Comparison of ENCODE assay signal across 13 cellular contexts in genomic region chr11:62851807-62852522, GRCh38. TPM values are rescaled to one million over a fixed set of nuclear protein-coding genes. Genes with fewer than 3 reads are reported as not detected.
DNase-seq lines count a peak whose midpoint lies in the region; ATAC-seq, FAIRE-seq and TF ChIP-seq lines count a peak whose summit lies in the region.
"Had no signal": no experiment of that assay in that cellular context is flagged by ENCODE, and none has a peak within 500 bp of the region (broad histone marks: within the 10 kb centered on the region; RNA-seq: fewer than 3 reads in every experiment).

No MANE protein-coding gene starts in this region.

- no peak for TF ChIP-seq CTCF in HepG2 (CRISPR knock-in tag; IDR thresholded peaks at IDR 0.05)
- no peak for TF ChIP-seq CTCF in right lobe of liver (IDR thresholded peaks at IDR 0.05)
- no peak for TF ChIP-seq CTCF in type B pancreatic cell (conservative IDR thresholded peaks at IDR 0.05)
- no peak for TF ChIP-seq CTCF in osteoblast (IDR thresholded peaks at IDR 0.05; ENCODE audit: extremely low read depth, low read depth, low read length)
- no peak for TF ChIP-seq CTCF in dorsolateral prefrontal cortex (IDR thresholded peaks at IDR 0.05 in 54 of 56, conservative IDR thresholded peaks at IDR 0.05 in 2 of 56; ENCODE audit: low read depth in 1 of 56, partially characterized antibody in 56 of 56)

- DNase-seq in HepG2 (ENCODE audit: low spot score) (peak; percentile 50), right lobe of liver (no peak), NT2/D1 (ENCODE audit: low read depth, low spot score) (no peak), type B pancreatic cell (ENCODE audit: extremely low spot score, unreplicated experiment) (no peak), osteoblast (ENCODE audit: insufficient read length, low spot score, missing footprints) (no peak), dorsolateral prefrontal cortex (no peak)
- DNase-seq in central memory CD8-positive, alpha-beta T cell (ENCODE audit: low spot score in 2 of 2) = no peak
- DNase-seq: adrenal gland, DMS153, mucosa of descending colon, NCI-H1694 treated with DMSO at 0.1 percent for 48 hours had no signal

- peak overlapping the region; percentile 99; the same call in 1 of the 2 replicates for H3K4me2 ChIP-seq in HepG2 (ENCODE audit: low read depth, low read length)
- H3K4me2 ChIP-seq in osteoblast (ENCODE audit: insufficient read depth, low read length) = no peak overlapping the region

- no peak overlapping the region for H3K4me3 Mint-ChIP-seq in central memory CD8-positive, alpha-beta T cell
- H3K4me3 Mint-ChIP-seq in type B pancreatic cell = peak overlapping the region; percentile 78

- in situ Hi-C loops in HepG2 (cut with HindIII; ENCODE audit: extremely low pct_ligation_motif_present, low pct_unique_long_range_greater_than_20kb) = no loop called here

- intact Hi-C loops in HepG2 (cut with micrococcal nuclease; ENCODE audit: unreplicated experiment) = no loop called here
- intact Hi-C loops in right lobe of liver (cut with DNase I) = loop anchor here in 1 of 2 donors (10.0 kb wide), 1 partner anchor 67 kb away; the partner anchor contains the start of gene TMEM179B
- intact Hi-C loops in dorsolateral prefrontal cortex (cut with DNase I) = loop anchor here (10.0 kb wide), 2 partner anchors 127 to 257 kb away; partner anchors contain the start of genes HNRNPUL2 (in 1 of the 2), TTC9C (in 1 of the 2) and TUT1 (in 1 of the 2)

- H3K9me3 ChIP-seq in HepG2 (ENCODE audit: low read length) = no peaks in the 10 kb centered on the region
- no peaks in the 10 kb centered on the region for H3K9me3 ChIP-seq in right lobe of liver
- H3K9me3 ChIP-seq in NT2/D1 (ENCODE audit: insufficient read depth, low read length) = peaks cover 5% of the 10 kb centered on the region
- H3K9me3 ChIP-seq in osteoblast (ENCODE audit: low read depth, low read length) = no peaks in the 10 kb centered on the region
- H3K9me3 ChIP-seq: adrenal gland, mucosa of descending colon had no signal

- H3K4me1 ChIP-seq in HepG2 (ENCODE audit: insufficient read depth, low read length) (peaks cover 51% of the 10 kb centered on the region), right lobe of liver (peaks cover 0 to 19% (median 5%) of the 10 kb centered on the region in 4 donors), NT2/D1 (ENCODE audit: insufficient read depth, insufficient read length) (no peaks in the 10 kb centered on the region), osteoblast (ENCODE audit: insufficient read depth, low read length) (peaks cover 32% of the 10 kb centered on the region)

- H2AFZ ChIP-seq in HepG2 (ENCODE audit: low read length) (no peak overlapping the region), osteoblast (ENCODE audit: low read length) (no peak overlapping the region)

- no peak for FAIRE-seq in HepG2 (lab: Jason Lieb, UNC)

- H3K36me3 ChIP-seq in HepG2 (replicated peaks in 1 of 2; ENCODE audit: control insufficient read depth in 1 of 2, insufficient read depth in 2 of 2, low read length in 2 of 2) (peaks cover 11 to 33% of the 10 kb centered on the region in 2 experiments), right lobe of liver (peaks cover 0 to 25% (median 15%) of the 10 kb centered on the region in 4 donors), NT2/D1 (ENCODE audit: insufficient read depth, insufficient read length, low read length) (peaks cover 44% of the 10 kb centered on the region), osteoblast (ENCODE audit: insufficient read depth, low read length) (peaks cover 37% of the 10 kb centered on the region)

- TF ChIP-seq POLR2A in HepG2 (IDR thresholded peaks at IDR 0.05; ENCODE audit: insufficient read depth in 1 of 2, low read depth in 2 of 2, low read length in 2 of 2) (no peak), right lobe of liver (IDR thresholded peaks at IDR 0.05) (no peak)

- no peak for TF ChIP-seq RAD21 in HepG2 (CRISPR knock-in tag; IDR thresholded peaks at IDR 0.05)

- H3K9ac ChIP-seq in HepG2 (ENCODE audit: insufficient read depth, low read depth, low read length) (no peak overlapping the region; the same call in 1 of the 2 replicates), NT2/D1 (ENCODE audit: insufficient read length, low read depth) (peak overlapping the region; percentile 37)

- BruUV-seq in HepG2 (replicated peaks; lab: Mats Ljungman, UMichigan) = no TSS peak

- 78% methylated on average over 3 of the region's 3 CpGs for WGBS in HepG2 (ENCODE audit: low lambda C conversion rate)
- 28% methylated on average over 3 of the region's 3 CpGs for WGBS in right lobe of liver (ENCODE audit: insufficient coverage, low coverage, low lambda C conversion rate, missing lambda C conversion rate)

- TF ChIP-seq EP300 in HepG2 (IDR thresholded peaks at IDR 0.05; ENCODE audit: low read depth in 2 of 2, low read length in 2 of 2) = no peak
- no peak for TF ChIP-seq EP300 in HepG2 (CRISPR knock-in tag; IDR thresholded peaks at IDR 0.05; ENCODE audit: borderline replicate concordance)

- H3K9me3 Mint-ChIP-seq in central memory CD8-positive, alpha-beta T cell = no peaks in the 10 kb centered on the region
- no peaks in the 10 kb centered on the region for H3K9me3 Mint-ChIP-seq in type B pancreatic cell

- POLR2A ChIA-PET in HepG2 (lab: Yijun Ruan, JAX) = interaction anchor here (1.2 to 9.4 kb wide), 10 partner anchors 9 to 98 kb away, joined by 3 to 362 read pairs (median 6); partner anchors contain the start of genes POLR2G, SLC3A2, STX5 and TEX54

- no peaks in the 10 kb centered on the region for H3K27me3 Mint-ChIP-seq in central memory CD8-positive, alpha-beta T cell
- no peaks in the 10 kb centered on the region for H3K27me3 Mint-ChIP-seq in type B pancreatic cell

- ATAC-seq in HepG2 = peak; percentile 17
- no peak for ATAC-seq in right lobe of liver
- ATAC-seq in central memory CD8-positive, alpha-beta T cell (replicated peaks; ENCODE audit: extremely low read depth, poor library complexity, severe bottlenecking) = no peak
- ATAC-seq in GM21360 (IDR thresholded peaks at IDR 0.05; ENCODE audit: unreplicated experiment) = no peak
- ATAC-seq: mucosa of descending colon had no signal

- H3K4me3 ChIP-seq in HepG2 (replicated peaks in 1 of 3; ENCODE audit: insufficient read depth in 1 of 3, low read depth in 2 of 3, low read length in 3 of 3) (no peak overlapping the region), right lobe of liver (no peak overlapping the region), NT2/D1 (ENCODE audit: insufficient read length, low read depth) (no peak overlapping the region), osteoblast (ENCODE audit: insufficient read depth, low read length) (no peak overlapping the region), dorsolateral prefrontal cortex (no peak overlapping the region)
- H3K4me3 ChIP-seq: adrenal gland, mucosa of descending colon had no signal

- H3K79me2 ChIP-seq in HepG2 (ENCODE audit: insufficient read depth, low read length) (peaks cover 42% of the 10 kb centered on the region), osteoblast (ENCODE audit: insufficient read depth, low read length) (peaks cover 33% of the 10 kb centered on the region)

- H3K27me3 ChIP-seq in HepG2 (ENCODE audit: control insufficient read depth in 1 of 2, insufficient read depth in 2 of 2, low read length in 2 of 2) (no peaks in the 10 kb centered on the region; a peak in 1 of 5 replicates), right lobe of liver (no peaks in the 10 kb centered on the region), NT2/D1 (ENCODE audit: insufficient read depth, insufficient read length) (no peaks in the 10 kb centered on the region), osteoblast (ENCODE audit: insufficient read depth, low read length) (no peaks in the 10 kb centered on the region), dorsolateral prefrontal cortex (no peaks in the 10 kb centered on the region)
- H3K27me3 ChIP-seq: adrenal gland had no signal

- peaks cover 48% of the 10 kb centered on the region for H3K4me1 Mint-ChIP-seq in central memory CD8-positive, alpha-beta T cell
- peaks cover 28% of the 10 kb centered on the region for H3K4me1 Mint-ChIP-seq in type B pancreatic cell (ENCODE audit: unreplicated experiment)

- CTCF ChIA-PET in HepG2 (lab: Yijun Ruan, JAX; ENCODE audit: low intra/inter-chr PET ratio, low total read pairs) = no interaction called here

- H3K36me3 Mint-ChIP-seq in central memory CD8-positive, alpha-beta T cell (ENCODE audit: insufficient read depth) = peaks cover 52% of the 10 kb centered on the region
- peaks cover 38% of the 10 kb centered on the region for H3K36me3 Mint-ChIP-seq in type B pancreatic cell

- H4K20me1 ChIP-seq in HepG2 (ENCODE audit: insufficient read depth, low read length) = peaks cover 37% of the 10 kb centered on the region
- H4K20me1 ChIP-seq in osteoblast (ENCODE audit: insufficient read depth, low read length) = peaks cover 40% of the 10 kb centered on the region

- H3K27ac ChIP-seq in HepG2 (ENCODE audit: extremely low read length, insufficient read depth, low read length) (peak overlapping the region; percentile 51), right lobe of liver (no peak overlapping the region), osteoblast (ENCODE audit: low read depth, low read length) (no peak overlapping the region), dorsolateral prefrontal cortex (no peak overlapping the region)
- H3K27ac ChIP-seq: adrenal gland had no signal

- peak overlapping the region; percentile 71 for H3K27ac Mint-ChIP-seq in central memory CD8-positive, alpha-beta T cell (ENCODE audit: low read depth)
- peak overlapping the region; percentile 84 for H3K27ac Mint-ChIP-seq in type B pancreatic cell

RNA-seq across cellular contexts. Expression of gene WDR74, which starts 12.6 kb away (rescaled TPM):
- total RNA-seq in HepG2 (2016; rRNA removed; fragmentation: Illumina TruSeq; extraction: Trizol) (68.4 and 83.3 TPM in 2 replicates), right lobe of liver (10 to 100 TPM; 17.6 to 30.6 (median 24.3) TPM), type B pancreatic cell (ENCODE audit: low replicate concordance) (47.6 and 58.3 TPM in 2 replicates), osteoblast (31.2 and 34.0 TPM in 2 replicates), dorsolateral prefrontal cortex (10 to 100 TPM; 23.7 to 53.8 (median 36.2) TPM)
- total RNA-seq in HepG2 (2016; cell fraction: cytosol; rRNA removed; fragmentation: Illumina TruSeq; extraction: Trizol; ENCODE audit: low read depth) = 73.1 and 74.3 TPM in 2 replicates
- total RNA-seq in HepG2 (2016; cell fraction: insoluble cytoplasmic fraction; rRNA removed; fragmentation: Illumina TruSeq; extraction: Trizol) = 64.4 and 81.2 TPM in 2 replicates
- total RNA-seq in HepG2 (2016; cell fraction: membrane; rRNA removed; fragmentation: Illumina TruSeq; extraction: Trizol) = 35.8 and 38.0 TPM in 2 replicates
- total RNA-seq in HepG2 (2016; cell fraction: nucleus; rRNA removed; fragmentation: Illumina TruSeq; extraction: Trizol) = 65.9 and 69.3 TPM in 2 replicates
- polyA plus RNA-seq in HepG2 (2011; rRNA removed) = 77.0 and 84.6 TPM in 2 replicates
- 65.2 and 92.4 TPM in 2 replicates for polyA plus RNA-seq in HepG2 (2011; cell fraction: cytosol; rRNA removed)
- polyA plus RNA-seq in HepG2 (2011; cell fraction: nucleus; rRNA removed) = 200 and 217 TPM in 2 replicates
- polyA plus RNA-seq in HepG2 (2012) = 46.6 and 65.2 TPM in 2 replicates
- polyA plus RNA-seq in HepG2 (2016; cell fraction: cytosol; fragmentation: Illumina TruSeq; extraction: Trizol; ENCODE audit: low read depth) = 14.6 and 16.3 TPM in 2 replicates
- polyA plus RNA-seq in HepG2 (2016; cell fraction: insoluble cytoplasmic fraction; fragmentation: Illumina TruSeq; extraction: Trizol; ENCODE audit: low read depth) = 58.9 and 67.1 TPM in 2 replicates
- 19.3 and 20.8 TPM in 2 replicates for polyA plus RNA-seq in HepG2 (2016; cell fraction: membrane; fragmentation: Illumina TruSeq; extraction: Trizol; ENCODE audit: low read depth)
- 134 and 146 TPM in 2 replicates for polyA plus RNA-seq in HepG2 (2016; cell fraction: nucleus; fragmentation: Illumina TruSeq; extraction: Trizol; ENCODE audit: insufficient read depth, low read depth)
- 110 and 251 TPM in 2 replicates for polyA minus RNA-seq in HepG2 (2011; rRNA and poly(A)+ RNA removed; ENCODE audit: low replicate concordance)
- 31.0 and 38.8 TPM in 2 replicates for polyA minus RNA-seq in HepG2 (2011; cell fraction: cytosol; rRNA and poly(A)+ RNA removed)
- polyA minus RNA-seq in HepG2 (2011; cell fraction: nucleus; rRNA and poly(A)+ RNA removed) = 217 and 271 TPM in 2 replicates

RNA-seq across cellular contexts. Expression of gene TEX54, which starts 19.3 kb away (rescaled TPM):
- total RNA-seq in HepG2 (2016; rRNA removed; fragmentation: Illumina TruSeq; extraction: Trizol) (not detected in 2 replicates), right lobe of liver (not detected), type B pancreatic cell (ENCODE audit: low replicate concordance) (not detected in 2 replicates), osteoblast (not detected in 2 replicates), dorsolateral prefrontal cortex (1 to 10 TPM in 1 of 120 experiments, not detected in 119; 2.6 TPM)
- not detected in 2 replicates for total RNA-seq in HepG2 (2016; cell fraction: cytosol; rRNA removed; fragmentation: Illumina TruSeq; extraction: Trizol; ENCODE audit: low read depth)
- total RNA-seq in HepG2 (2016; cell fraction: insoluble cytoplasmic fraction; rRNA removed; fragmentation: Illumina TruSeq; extraction: Trizol) = not detected in 2 replicates
- total RNA-seq in HepG2 (2016; cell fraction: membrane; rRNA removed; fragmentation: Illumina TruSeq; extraction: Trizol) = not detected in 2 replicates
- not detected in 2 replicates for total RNA-seq in HepG2 (2016; cell fraction: nucleus; rRNA removed; fragmentation: Illumina TruSeq; extraction: Trizol)
- not detected in 2 replicates for polyA plus RNA-seq in HepG2 (2011; rRNA removed)
- not detected in 2 replicates for polyA plus RNA-seq in HepG2 (2011; cell fraction: cytosol; rRNA removed)
- not detected in 2 replicates for polyA plus RNA-seq in HepG2 (2011; cell fraction: nucleus; rRNA removed)
- 0.55 TPM in 1 of 2 replicates, not detected in the other for polyA plus RNA-seq in HepG2 (2012)
- not detected in 2 replicates for polyA plus RNA-seq in HepG2 (2016; cell fraction: cytosol; fragmentation: Illumina TruSeq; extraction: Trizol; ENCODE audit: low read depth)
- not detected in 2 replicates for polyA plus RNA-seq in HepG2 (2016; cell fraction: insoluble cytoplasmic fraction; fragmentation: Illumina TruSeq; extraction: Trizol; ENCODE audit: low read depth)
- polyA plus RNA-seq in HepG2 (2016; cell fraction: membrane; fragmentation: Illumina TruSeq; extraction: Trizol; ENCODE audit: low read depth) = not detected in 2 replicates
- not detected in 2 replicates for polyA plus RNA-seq in HepG2 (2016; cell fraction: nucleus; fragmentation: Illumina TruSeq; extraction: Trizol; ENCODE audit: insufficient read depth, low read depth)
- not detected in 2 replicates for polyA minus RNA-seq in HepG2 (2011; rRNA and poly(A)+ RNA removed; ENCODE audit: low replicate concordance)
- polyA minus RNA-seq in HepG2 (2011; cell fraction: cytosol; rRNA and poly(A)+ RNA removed) = not detected in 2 replicates
- polyA minus RNA-seq in HepG2 (2011; cell fraction: nucleus; rRNA and poly(A)+ RNA removed) = not detected in 2 replicates
- total RNA-seq: adrenal gland, fibroblast of lung, mucosa of descending colon had no signal
- polyA plus RNA-seq: fibroblast of lung had no signal

RNA-seq across cellular contexts. Expression of gene STX5, which starts 20.1 kb away (rescaled TPM):
- total RNA-seq in HepG2 (2016; rRNA removed; fragmentation: Illumina TruSeq; extraction: Trizol) = 26.9 and 29.2 TPM in 2 replicates
- total RNA-seq in HepG2 (2016; cell fraction: cytosol; rRNA removed; fragmentation: Illumina TruSeq; extraction: Trizol; ENCODE audit: low read depth) = 11.5 and 13.1 TPM in 2 replicates
- 28.7 and 31.4 TPM in 2 replicates for total RNA-seq in HepG2 (2016; cell fraction: insoluble cytoplasmic fraction; rRNA removed; fragmentation: Illumina TruSeq; extraction: Trizol)
- total RNA-seq in HepG2 (2016; cell fraction: membrane; rRNA removed; fragmentation: Illumina TruSeq; extraction: Trizol) = 21.4 and 25.5 TPM in 2 replicates
- 19.8 and 21.0 TPM in 2 replicates for total RNA-seq in HepG2 (2016; cell fraction: nucleus; rRNA removed; fragmentation: Illumina TruSeq; extraction: Trizol)
- polyA plus RNA-seq in HepG2 (2011; rRNA removed) = 30.0 and 36.6 TPM in 2 replicates
- 40.4 and 44.3 TPM in 2 replicates for polyA plus RNA-seq in HepG2 (2011; cell fraction: cytosol; rRNA removed)
- polyA plus RNA-seq in HepG2 (2011; cell fraction: nucleus; rRNA removed) = 58.1 and 64.7 TPM in 2 replicates
- 34.4 and 38.4 TPM in 2 replicates for polyA plus RNA-seq in HepG2 (2012)
- 16.7 and 21.3 TPM in 2 replicates for polyA plus RNA-seq in HepG2 (2016; cell fraction: cytosol; fragmentation: Illumina TruSeq; extraction: Trizol; ENCODE audit: low read depth)
- 46.7 and 47.9 TPM in 2 replicates for polyA plus RNA-seq in HepG2 (2016; cell fraction: insoluble cytoplasmic fraction; fragmentation: Illumina TruSeq; extraction: Trizol; ENCODE audit: low read depth)
- 24.0 and 30.0 TPM in 2 replicates for polyA plus RNA-seq in HepG2 (2016; cell fraction: membrane; fragmentation: Illumina TruSeq; extraction: Trizol; ENCODE audit: low read depth)
- 28.2 and 33.5 TPM in 2 replicates for polyA plus RNA-seq in HepG2 (2016; cell fraction: nucleus; fragmentation: Illumina TruSeq; extraction: Trizol; ENCODE audit: insufficient read depth, low read depth)
- polyA minus RNA-seq in HepG2 (2011; rRNA and poly(A)+ RNA removed; ENCODE audit: low replicate concordance) = 75.1 and 110 TPM in 2 replicates
- polyA minus RNA-seq in HepG2 (2011; cell fraction: cytosol; rRNA and poly(A)+ RNA removed) = 15.7 and 21.4 TPM in 2 replicates
- polyA minus RNA-seq in HepG2 (2011; cell fraction: nucleus; rRNA and poly(A)+ RNA removed) = 39.8 and 49.6 TPM in 2 replicates
- total RNA-seq in right lobe of liver = 10 to 100 TPM; 22.1 to 27.8 (median 24.6) TPM
- total RNA-seq in type B pancreatic cell (ENCODE audit: low replicate concordance) = 42.4 and 51.7 TPM in 2 replicates
- total RNA-seq in osteoblast = 35.8 and 40.7 TPM in 2 replicates
- 10 to 100 TPM; 32.4 to 53.5 (median 41.9) TPM for total RNA-seq in dorsolateral prefrontal cortex

RNA-seq across cellular contexts. Expression of gene SLC3A2, which starts 28.7 kb away (rescaled TPM):
- total RNA-seq in HepG2 (2016; rRNA removed; fragmentation: Illumina TruSeq; extraction: Trizol) (94.8 and 213 TPM in 2 replicates), right lobe of liver (100 to 1,000 TPM in 1 of 6 experiments, 10 to 100 TPM in 5; 39.8 to 106 (median 63.0) TPM), type B pancreatic cell (ENCODE audit: low replicate concordance) (190 and 287 TPM in 2 replicates), osteoblast (217 and 259 TPM in 2 replicates), dorsolateral prefrontal cortex (100 to 1,000 TPM; 101 to 299 (median 140) TPM)
- 38.0 and 39.9 TPM in 2 replicates for total RNA-seq in HepG2 (2016; cell fraction: cytosol; rRNA removed; fragmentation: Illumina TruSeq; extraction: Trizol; ENCODE audit: low read depth)
- 86.4 and 215 TPM in 2 replicates for total RNA-seq in HepG2 (2016; cell fraction: insoluble cytoplasmic fraction; rRNA removed; fragmentation: Illumina TruSeq; extraction: Trizol)
- total RNA-seq in HepG2 (2016; cell fraction: membrane; rRNA removed; fragmentation: Illumina TruSeq; extraction: Trizol) = 38.3 and 41.7 TPM in 2 replicates
- 205 and 227 TPM in 2 replicates for total RNA-seq in HepG2 (2016; cell fraction: nucleus; rRNA removed; fragmentation: Illumina TruSeq; extraction: Trizol)
- polyA plus RNA-seq in HepG2 (2011; rRNA removed) = 225 and 226 TPM in 2 replicates
- 197 and 232 TPM in 2 replicates for polyA plus RNA-seq in HepG2 (2011; cell fraction: cytosol; rRNA removed)
- polyA plus RNA-seq in HepG2 (2011; cell fraction: nucleus; rRNA removed) = 387 TPM in 2 replicates
- polyA plus RNA-seq in HepG2 (2012) = 155 and 209 TPM in 2 replicates
- 14.6 and 16.2 TPM in 2 replicates for polyA plus RNA-seq in HepG2 (2016; cell fraction: cytosol; fragmentation: Illumina TruSeq; extraction: Trizol; ENCODE audit: low read depth)
- 86.8 and 89.1 TPM in 2 replicates for polyA plus RNA-seq in HepG2 (2016; cell fraction: insoluble cytoplasmic fraction; fragmentation: Illumina TruSeq; extraction: Trizol; ENCODE audit: low read depth)
- polyA plus RNA-seq in HepG2 (2016; cell fraction: membrane; fragmentation: Illumina TruSeq; extraction: Trizol; ENCODE audit: low read depth) = 14.4 and 19.1 TPM in 2 replicates
- polyA plus RNA-seq in HepG2 (2016; cell fraction: nucleus; fragmentation: Illumina TruSeq; extraction: Trizol; ENCODE audit: insufficient read depth, low read depth) = 322 and 351 TPM in 2 replicates
- polyA minus RNA-seq in HepG2 (2011; rRNA and poly(A)+ RNA removed; ENCODE audit: low replicate concordance) = 232 and 734 TPM in 2 replicates
- polyA minus RNA-seq in HepG2 (2011; cell fraction: cytosol; rRNA and poly(A)+ RNA removed) = 189 and 204 TPM in 2 replicates
- 166 and 194 TPM in 2 replicates for polyA minus RNA-seq in HepG2 (2011; cell fraction: nucleus; rRNA and poly(A)+ RNA removed)

RNA-seq across cellular contexts. Expression of gene NXF1, which starts 46.7 kb away (rescaled TPM):
- 26.2 and 30.9 TPM in 2 replicates for total RNA-seq in HepG2 (2016; rRNA removed; fragmentation: Illumina TruSeq; extraction: Trizol)
- 6.3 and 6.4 TPM in 2 replicates for total RNA-seq in HepG2 (2016; cell fraction: cytosol; rRNA removed; fragmentation: Illumina TruSeq; extraction: Trizol; ENCODE audit: low read depth)
- 26.3 and 28.4 TPM in 2 replicates for total RNA-seq in HepG2 (2016; cell fraction: insoluble cytoplasmic fraction; rRNA removed; fragmentation: Illumina TruSeq; extraction: Trizol)
- total RNA-seq in HepG2 (2016; cell fraction: membrane; rRNA removed; fragmentation: Illumina TruSeq; extraction: Trizol) = 7.6 and 10.4 TPM in 2 replicates
- 34.7 and 37.1 TPM in 2 replicates for total RNA-seq in HepG2 (2016; cell fraction: nucleus; rRNA removed; fragmentation: Illumina TruSeq; extraction: Trizol)
- 30.4 and 39.7 TPM in 2 replicates for polyA plus RNA-seq in HepG2 (2011; rRNA removed)
- 18.7 and 20.6 TPM in 2 replicates for polyA plus RNA-seq in HepG2 (2011; cell fraction: cytosol; rRNA removed)
- 353 and 401 TPM in 2 replicates for polyA plus RNA-seq in HepG2 (2011; cell fraction: nucleus; rRNA removed)
- 36.2 and 63.4 TPM in 2 replicates for polyA plus RNA-seq in HepG2 (2012)
- polyA plus RNA-seq in HepG2 (2016; cell fraction: cytosol; fragmentation: Illumina TruSeq; extraction: Trizol; ENCODE audit: low read depth) = 5.1 and 5.2 TPM in 2 replicates
- polyA plus RNA-seq in HepG2 (2016; cell fraction: insoluble cytoplasmic fraction; fragmentation: Illumina TruSeq; extraction: Trizol; ENCODE audit: low read depth) = 49.2 and 51.6 TPM in 2 replicates
- polyA plus RNA-seq in HepG2 (2016; cell fraction: membrane; fragmentation: Illumina TruSeq; extraction: Trizol; ENCODE audit: low read depth) = 10.3 and 10.6 TPM in 2 replicates
- 134 and 143 TPM in 2 replicates for polyA plus RNA-seq in HepG2 (2016; cell fraction: nucleus; fragmentation: Illumina TruSeq; extraction: Trizol; ENCODE audit: insufficient read depth, low read depth)
- polyA minus RNA-seq in HepG2 (2011; rRNA and poly(A)+ RNA removed; ENCODE audit: low replicate concordance) = 24.4 and 74.3 TPM in 2 replicates
- polyA minus RNA-seq in HepG2 (2011; cell fraction: cytosol; rRNA and poly(A)+ RNA removed) = 11.6 and 13.2 TPM in 2 replicates
- 56.4 and 77.8 TPM in 2 replicates for polyA minus RNA-seq in HepG2 (2011; cell fraction: nucleus; rRNA and poly(A)+ RNA removed)
- 10 to 100 TPM; 24.7 to 42.9 (median 32.3) TPM for total RNA-seq in right lobe of liver
- 111 TPM in 2 replicates for total RNA-seq in type B pancreatic cell (ENCODE audit: low replicate concordance)
- total RNA-seq in osteoblast = 25.6 and 31.1 TPM in 2 replicates
- 100 to 1,000 TPM in 2 of 120 experiments, 10 to 100 TPM in 118; 45.9 to 110 (median 66.3) TPM for total RNA-seq in dorsolateral prefrontal cortex
